Comparison of ENCODE assay signal across 19 cellular contexts in genomic region chr4:61276034-61276433, GRCh38.
"Had no signal": no experiment of that assay in that cellular context is flagged by ENCODE, and none has a peak within 500 bp of the region (broad histone marks: within the 10 kb centered on the region; RNA-seq: fewer than 3 reads in every experiment).

No MANE protein-coding gene starts in this region.

- ATAC-seq: foreskin keratinocyte, gastroesophageal sphincter, heart right ventricle, left cardiac atrium, left lung, left ventricle myocardium superior, lower lobe of right lung, mucosa of descending colon had no signal

- H3K4me3 Mint-ChIP-seq: mesothelial cell of epicardium had no signal

- H3K9me3 ChIP-seq: esophagus muscularis mucosa, gastroesophageal sphincter, heart right ventricle, left lung, lower lobe of right lung, mucosa of descending colon had no signal

- H3K27ac ChIP-seq: coronary artery, esophagus muscularis mucosa, foreskin keratinocyte, gastroesophageal sphincter, left lung, lower lobe of right lung had no signal

- H3K27me3 ChIP-seq: dorsolateral prefrontal cortex, esophagus muscularis mucosa, foreskin keratinocyte, gastroesophageal sphincter, heart right ventricle, left lung had no signal

- H3K36me3 Mint-ChIP-seq: mesothelial cell of epicardium had no signal

- H3K4me1 ChIP-seq: lower lobe of right lung had no signal

- H3K4me3 ChIP-seq: coronary artery, esophagus muscularis mucosa, gastroesophageal sphincter, heart right ventricle, left lung, lower lobe of right lung, mucosa of descending colon had no signal

- H3K27ac Mint-ChIP-seq: mesothelial cell of epicardium had no signal

- DNase-seq: dermis blood vessel endothelial cell; dorsolateral prefrontal cortex; effector CD4-positive, alpha-beta T cell; effector memory CD4-positive, alpha-beta T cell; foreskin keratinocyte; glutamatergic neuron; head of caudate nucleus; heart right ventricle; hippocampal formation; left cardiac atrium; left lung; left ventricle myocardium superior; lower lobe of right lung; mesenchymal stem cell; mucosa of descending colon had no signal

- H3K9me3 Mint-ChIP-seq: mesothelial cell of epicardium had no signal

- H3K36me3 ChIP-seq: esophagus muscularis mucosa, gastroesophageal sphincter, heart right ventricle, left lung, lower lobe of right lung had no signal
